In genomic region chr9:95089916-95090791, GRCh38 we compare ENCODE assay signal across 8 cellular contexts.
DNase-seq lines count a peak whose midpoint lies in the region; ATAC-seq and TF ChIP-seq lines count a peak whose summit lies in the region.

No MANE protein-coding gene starts in this region.

- H3K27ac ChIP-seq in angular gyrus (ENCODE audit: low read depth, low read length), result peak overlapping the region; percentile 67

- peaks cover 41% of the 10 kb centered on the region for H3K4me1 ChIP-seq in BE2C

- H3K36me3 ChIP-seq in BE2C, result peaks cover 65% of the 10 kb centered on the region

- no peak for TF ChIP-seq CTCF in BE2C (IDR thresholded peaks at IDR 0.05; ENCODE audit: low read depth, low read length)

- H3K4me3 ChIP-seq in BE2C (ENCODE audit: low read depth, low read length), result no peak overlapping the region

- no peaks in the 10 kb centered on the region for H3K9me3 ChIP-seq in BE2C

- ATAC-seq in left ventricle myocardium superior (peak; percentile 63), HG03045 (IDR thresholded peaks at IDR 0.05; ENCODE audit: unreplicated experiment) (no peak), HG02884 (IDR thresholded peaks at IDR 0.05; ENCODE audit: unreplicated experiment) (no peak)

- intact Hi-C loops in left ventricle myocardium superior (cut with micrococcal nuclease) (no loop called here), posterior vena cava (cut with DNase I) (no loop called here)

- no peaks in the 10 kb centered on the region for H3K27me3 ChIP-seq in BE2C

- DNase-seq in BE2C, result peak; percentile 49
- DNase-seq in left ventricle myocardium superior, result peak; percentile 82
- peak; percentile 83 for DNase-seq in posterior vena cava (ENCODE audit: low spot score)
- no peak for DNase-seq in NCI-H82 (lab: John Stamatoyannopoulos, UW)
- DNase-seq in T-helper 1 cell, result no peak

Comparison
In these comparisons a context has a peak if more than half of its experiments do, and no peak if none do; other contexts are left out.
1. DNase-seq: peak in BE2C (single experiment), left ventricle myocardium superior (single experiment) and posterior vena cava (single experiment); none in NCI-H82 (single experiment) and T-helper 1 cell (0 of 5).